Comparison of ENCODE assay signal across 22 cellular contexts in genomic region chr6:126113261-126113660, GRCh38.
DNase-seq lines count a peak whose midpoint lies in the region; ATAC-seq and TF ChIP-seq lines count a peak whose summit lies in the region.
"Had no signal": no experiment of that assay in that cellular context is flagged by ENCODE, and none has a peak within 500 bp of the region (broad histone marks: within the 10 kb centered on the region; RNA-seq: fewer than 3 reads in every experiment).

No MANE protein-coding gene starts in this region.

- H3K27me3 Mint-ChIP-seq in T-helper 2 cell treated with Interferon-gamma antibody and Interleukin-4, amounts not matched to agents 5 μg/mL and 100 μg/mL, for 36 hours (ENCODE audit: low read depth): no peaks in the 10 kb centered on the region
- H3K27me3 Mint-ChIP-seq: CD4-positive, alpha-beta memory T cell had no signal

- no peak overlapping the region for H3K4me3 Mint-ChIP-seq in T-helper 2 cell treated with Interferon-gamma antibody and Interleukin-4, amounts not matched to agents 5 μg/mL and 100 μg/mL, for 36 hours
- H3K4me3 Mint-ChIP-seq: CD4-positive, alpha-beta memory T cell had no signal

- H3K4me3 ChIP-seq in GM12865 (ENCODE audit: low read depth, low read length): no peak overlapping the region
- H3K4me3 ChIP-seq: BLaER1 treated with 17β-estradiol and CSF1 and Interleukin-3, amounts not matched to agents 10 nM and 100 nM had no signal

- ATAC-seq in GM18909 (IDR thresholded peaks at IDR 0.05; ENCODE audit: poor library complexity, unreplicated experiment): peak; percentile 60
- peak; percentile 65 for ATAC-seq in HG02884 (IDR thresholded peaks at IDR 0.05; ENCODE audit: unreplicated experiment)
- ATAC-seq in HG03565 (IDR thresholded peaks at IDR 0.05; ENCODE audit: unreplicated experiment): peak; percentile 64
- ATAC-seq in HG03342 (IDR thresholded peaks at IDR 0.05; ENCODE audit: unreplicated experiment): no peak
- ATAC-seq: Panc1 had no signal

- no peaks in the 10 kb centered on the region for H3K9me3 Mint-ChIP-seq in T-helper 2 cell treated with Interferon-gamma antibody and Interleukin-4, amounts not matched to agents 5 μg/mL and 100 μg/mL, for 36 hours
- H3K9me3 Mint-ChIP-seq: CD4-positive, alpha-beta memory T cell had no signal

- DNase-seq in GM12865 (ENCODE audit: low read depth) (peak; percentile 7), cardiac septum (ENCODE audit: low spot score) (no peak)
- no peak for DNase-seq in stimulated activated CD4-positive, alpha-beta T cell treated with anti-CD3 and anti-CD28 coated beads, Interleukin-15, amount 100 ng/mL, for 24 hours
- DNase-seq in T-helper 2 cell treated with Interferon-gamma antibody and Interleukin-4, amounts not matched to agents 5 μg/mL and 100 μg/mL, for 36 hours (ENCODE audit: low spot score): no peak
- DNase-seq: ACHN; Caco-2; CD4-positive, alpha-beta memory T cell; DMS 273 treated with DMSO at 0.1 percent for 48 hours; DMS79 treated with DMSO at 0.1 percent for 48 hours; KBM-7; MM.1S; NCI-H1048; NCI-H1436 treated with DMSO at 0.1 percent for 48 hours; NCI-H1930; NCI-H748 treated with DMSO at 0.1 percent for 48 hours; NK-92 treated with Interleukin-12 subunit alpha and Interleukin-12 subunit beta, amount 100 ng/mL, for 24 hours had no signal

- no peaks in the 10 kb centered on the region for H3K4me1 Mint-ChIP-seq in T-helper 2 cell treated with Interferon-gamma antibody and Interleukin-4, amounts not matched to agents 5 μg/mL and 100 μg/mL, for 36 hours (ENCODE audit: low read depth)
- H3K4me1 Mint-ChIP-seq: CD4-positive, alpha-beta memory T cell had no signal

- no peak for TF ChIP-seq CTCF in GM12865 (IDR thresholded peaks at IDR 0.05; ENCODE audit: insufficient read depth, low read depth, low read length, missing control alignments)

- no peaks in the 10 kb centered on the region for H3K36me3 Mint-ChIP-seq in T-helper 2 cell treated with Interferon-gamma antibody and Interleukin-4, amounts not matched to agents 5 μg/mL and 100 μg/mL, for 36 hours (ENCODE audit: low read depth)

- H3K27ac Mint-ChIP-seq in T-helper 2 cell treated with Interferon-gamma antibody and Interleukin-4, amounts not matched to agents 5 μg/mL and 100 μg/mL, for 36 hours: no peak overlapping the region
- H3K27ac Mint-ChIP-seq: CD4-positive, alpha-beta memory T cell had no signal

- intact Hi-C loops in cardiac septum (cut with DNase I): no loop called here
